In the genomic region with DNA sequence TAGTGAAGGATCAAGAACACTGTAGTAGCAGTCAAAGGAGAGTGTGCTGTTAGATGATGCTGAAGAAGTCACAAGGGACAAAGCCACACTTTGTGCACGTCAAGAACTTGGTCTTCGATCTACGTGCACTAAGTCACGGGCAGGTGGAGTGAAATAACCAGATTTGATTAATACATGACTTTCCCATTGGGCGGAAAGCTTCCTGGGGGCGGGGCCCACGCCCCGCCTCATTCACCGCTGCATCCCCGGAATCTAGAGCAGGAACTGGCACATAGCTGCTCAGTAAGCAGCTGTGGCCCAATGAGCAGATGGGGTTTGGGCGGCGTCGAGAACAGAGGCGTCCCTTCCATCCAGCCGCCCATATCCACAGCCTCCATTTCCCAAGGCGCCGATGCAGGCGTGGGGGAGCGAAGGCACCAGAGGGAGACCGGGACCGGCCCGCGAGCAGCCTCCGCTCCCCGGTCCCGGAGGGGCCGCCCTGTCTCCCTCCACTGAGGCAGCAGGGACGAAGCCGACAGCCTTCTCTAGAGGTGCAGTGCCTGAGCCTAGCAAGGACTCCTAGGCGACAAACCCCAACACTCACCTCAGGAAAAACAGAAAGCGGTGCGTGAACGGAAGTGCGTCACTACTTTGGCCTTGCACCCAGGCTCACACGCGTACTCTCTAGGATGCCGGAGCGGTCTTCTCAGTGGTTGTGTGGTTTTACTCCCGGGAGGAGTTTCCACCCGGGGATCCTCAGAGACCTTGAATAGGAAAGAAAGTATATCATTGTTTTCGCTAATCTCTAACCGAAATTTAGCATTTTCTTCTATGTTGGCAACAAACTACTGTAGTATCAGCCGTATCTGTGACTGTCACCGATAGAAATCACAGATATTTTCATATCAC, we compare ENCODE assay signal across 8 cellular contexts. TPM values are rescaled to one million over a fixed set of nuclear protein-coding genes. Genes with fewer than 3 reads are reported as not detected.
DNase-seq lines count a peak whose midpoint lies in the region; ATAC-seq and FAIRE-seq lines count a peak whose summit lies in the region.

No MANE protein-coding gene starts in this region.

- DNase-seq in COLO668 (lab: John Stamatoyannopoulos, UW; ENCODE audit: unreplicated experiment) (peak; percentile 84), HT-29 (ENCODE audit: low spot score) (peak; percentile 92), NOMO-1 (lab: John Stamatoyannopoulos, UW; ENCODE audit: unreplicated experiment in 2 of 2) (peak; percentile 77 to 78)
- DNase-seq in activated CD8-positive, alpha-beta memory T cell treated with anti-CD3 and anti-CD28 coated beads, Interleukin-2, amount 50 U/mL, for 24 hours (ENCODE audit: extremely low read depth) = peak; percentile 52
- DNase-seq in stimulated activated CD8-positive, alpha-beta memory T cell treated with anti-CD3 and anti-CD28 coated beads, Interleukin-15, amount 100 ng/mL, for 24 hours (ENCODE audit: low read depth) = peak; percentile 59

- no peaks in the 10 kb centered on the region for H3K9me3 ChIP-seq in mesodermal cell (ENCODE audit: control insufficient read depth, low read length)

- 2 to 3% methylated on average over 36 to 37 of the region's 44 CpGs for WGBS in mesodermal cell (ENCODE audit: insufficient coverage in 2 of 2), 2 experiments

- H3K4me3 ChIP-seq in mesodermal cell (ENCODE audit: extremely low read depth, insufficient read depth, low read length, poor library complexity, severe bottlenecking) = peak overlapping the region; percentile 76

- peak; percentile 78 for ATAC-seq in GM21360 (IDR thresholded peaks at IDR 0.05; ENCODE audit: unreplicated experiment)

- FAIRE-seq in endometrium (lab: Jason Lieb, UNC) = peak; percentile 70

- no peaks in the 10 kb centered on the region for H3K4me1 ChIP-seq in mesodermal cell (ENCODE audit: control insufficient read depth, insufficient read depth, low read length, poor library complexity, severe bottlenecking)

- H3K27ac ChIP-seq in mesodermal cell (ENCODE audit: low read depth, low read length, severe bottlenecking) = peak overlapping the region; percentile 91

- no peaks in the 10 kb centered on the region for H3K36me3 ChIP-seq in mesodermal cell (ENCODE audit: control insufficient read depth, insufficient read depth, low read length)

RNA-seq across cellular contexts. Expression of gene ZNF19, which starts 4.9 kb away (rescaled TPM):
- 2.3 and 3.5 TPM in 2 replicates for total RNA-seq in HT-29 (2014; rRNA removed; shearing (Covaris generic))
- polyA plus RNA-seq in mesodermal cell (2013, experiment 1 of 2) = 3.2 TPM
- polyA plus RNA-seq in mesodermal cell (2013, experiment 2 of 2) = 3.5 TPM

RNA-seq across cellular contexts. Expression of gene ZNF23, which starts 22.2 kb away (rescaled TPM):
- 2.9 and 6.5 TPM in 2 replicates for total RNA-seq in HT-29 (2014; rRNA removed; shearing (Covaris generic))
- polyA plus RNA-seq in mesodermal cell (2013, experiment 1 of 2) = 10.0 TPM
- 8.7 TPM for polyA plus RNA-seq in mesodermal cell (2013, experiment 2 of 2)

RNA-seq across cellular contexts. Expression of gene CHST4, which starts 42.0 kb away (rescaled TPM):
- total RNA-seq in HT-29 (2014; rRNA removed; shearing (Covaris generic)) = 6.0 and 6.6 TPM in 2 replicates
- polyA plus RNA-seq in mesodermal cell (2013, experiment 1 of 2) = not detected
- polyA plus RNA-seq in mesodermal cell (2013, experiment 2 of 2) = not detected

RNA-seq across cellular contexts. Expression of gene TLE7, which starts 42.4 kb away (rescaled TPM):
- total RNA-seq in HT-29 (2014; rRNA removed; shearing (Covaris generic)) = not detected in 2 replicates
- polyA plus RNA-seq in mesodermal cell (2013, experiment 1 of 2) = not detected
- polyA plus RNA-seq in mesodermal cell (2013, experiment 2 of 2) = not detected

Comparison
In these comparisons a context has a peak if more than half of its experiments do, and no peak if none do; other contexts are left out.
1. Peak in every context shown above with its lines: DNase-seq, ATAC-seq, H3K4me3 ChIP-seq and H3K27ac ChIP-seq.